ENCODE assay signal across 7 cellular contexts in the genomic region with DNA sequence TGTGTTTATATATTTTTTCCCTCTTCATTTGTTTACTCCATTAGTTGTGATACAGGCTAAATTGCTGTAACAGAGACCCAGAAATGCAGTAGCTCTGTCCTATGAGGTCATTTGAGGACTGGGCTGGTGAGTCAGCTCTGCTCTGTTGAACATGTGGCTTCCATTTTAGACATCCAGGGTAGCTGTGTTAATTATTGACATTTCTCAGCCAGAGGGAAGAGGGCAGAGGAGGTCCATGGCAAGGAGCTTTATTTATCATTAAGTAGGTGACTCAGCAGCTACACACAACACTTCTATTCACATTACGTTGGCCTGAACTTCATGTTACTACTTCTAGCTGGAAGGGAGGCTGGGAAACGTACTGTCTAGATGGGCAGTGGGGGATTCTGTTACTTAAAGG.
A peak's percentile ranks its signal among the peaks of the same experiment; 100 is the strongest.
DNase-seq lines count a peak whose midpoint lies in the region; ATAC-seq and TF ChIP-seq lines count a peak whose summit lies in the region.

No MANE protein-coding gene starts in this region.

- TF ChIP-seq CTCF in cardiac fibroblast (IDR thresholded peaks at IDR 0.05; ENCODE audit: low read depth, low read length) (no peak), stomach (IDR thresholded peaks at IDR 0.05) (no peak)

- DNase-seq in HK-2 (ENCODE audit: unreplicated experiment) (peak; percentile 62), cardiac fibroblast (ENCODE audit: low read depth in 2 of 2) (peak; percentile 17 to 25), stomach (peak; percentile 47), NCI-H1694 treated with DMSO at 0.1 percent for 48 hours (lab: John Stamatoyannopoulos, UW) (no peak), NCI-H82 (lab: John Stamatoyannopoulos, UW) (no peak)
- no peak for DNase-seq in activated CD4-positive, alpha-beta T cell treated with anti-CD3 and anti-CD28 coated beads, Interleukin-2, amount 50 U/mL, for 1 hour

- peaks cover 0 to 12% (median 0%) of the 10 kb centered on the region in 4 donors for H3K4me1 ChIP-seq in stomach

- no peaks in the 10 kb centered on the region for H3K27me3 ChIP-seq in stomach

- no peaks in the 10 kb centered on the region for H3K9me3 ChIP-seq in stomach

- H3K4me3 ChIP-seq in cardiac fibroblast (replicated peaks in 1 of 2; ENCODE audit: low read depth in 2 of 2, low read length in 2 of 2) (no peak overlapping the region), stomach (no peak overlapping the region)

- WGBS in stomach, 5 donors = 13 to 26% (median 20%) methylated on average over 2 of the region's 2 CpGs

- no peak for TF ChIP-seq EP300 in stomach (IDR thresholded peaks at IDR 0.05)

- intact Hi-C loops in stomach (cut with DNase I; ENCODE audit: low total_unique reads) = no loop called here

- ATAC-seq in GM19397 (IDR thresholded peaks at IDR 0.05; ENCODE audit: unreplicated experiment) = peak; percentile 93

- no peak for TF ChIP-seq POLR2A in stomach (IDR thresholded peaks at IDR 0.05)

- H3K27ac ChIP-seq in stomach = no peak overlapping the region

- H3K36me3 ChIP-seq in stomach = no peaks in the 10 kb centered on the region

Comparison
In these comparisons a context has a peak if more than half of its experiments do, and no peak if none do; other contexts are left out.
1. DNase-seq: peak in HK-2 (single experiment), cardiac fibroblast (2 of 2) and stomach (single experiment); none in activated CD4-positive, alpha-beta T cell treated with anti-CD3 and anti-CD28 coated beads, Interleukin-2, amount 50 U/mL, for 1 hour (single experiment), NCI-H1694 treated with DMSO at 0.1 percent for 48 hours (single experiment) and NCI-H82 (single experiment).